In the genomic region with DNA sequence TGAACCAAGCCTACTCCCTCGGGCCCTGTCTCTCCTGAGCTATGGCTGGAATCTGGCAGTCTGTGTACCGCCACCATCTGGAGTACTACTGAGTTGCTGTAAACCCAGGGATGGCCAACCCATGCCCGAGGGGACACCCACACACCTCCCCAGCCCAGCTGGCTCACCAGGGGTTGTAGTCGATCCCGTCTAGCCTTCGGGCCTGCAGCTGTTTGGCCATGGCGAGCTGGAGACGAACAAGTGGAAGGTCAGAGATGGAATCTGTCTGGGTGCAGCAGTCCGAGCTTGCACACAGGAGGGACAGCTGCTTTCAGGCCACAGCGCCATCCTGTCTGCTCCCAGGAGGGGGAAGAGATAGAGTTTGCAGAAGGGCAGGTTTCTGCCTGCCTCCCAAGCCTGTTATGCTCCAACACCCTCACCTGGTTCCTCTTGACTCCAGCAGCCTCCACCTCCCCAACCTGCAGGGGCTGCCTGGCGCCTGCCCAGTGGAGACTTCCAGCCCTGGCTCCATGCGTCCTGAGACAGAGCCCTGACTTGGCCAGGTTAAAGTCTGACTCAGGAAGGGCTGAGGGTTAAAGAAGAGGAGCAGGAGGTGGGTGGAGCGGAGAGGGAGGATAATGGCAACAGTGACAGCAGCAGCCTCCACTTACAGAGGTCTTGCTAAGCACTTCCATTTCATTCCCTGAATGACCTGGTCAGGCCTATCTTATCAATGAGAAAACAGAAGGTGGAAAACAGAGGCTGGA, we compare ENCODE assay signal across 1 cellular context.
A peak's percentile ranks its signal among the peaks of the same experiment; 100 is the strongest.
TF ChIP-seq lines count a peak whose summit lies in the region.

No MANE protein-coding gene starts in this region.

TF ChIP-seq in HepG2, 621 proteins besides CTCF, POLR2A, EP300 and RAD21 (continued from another document and continues in another):
- TF ChIP-seq REST (IDR thresholded peaks at IDR 0.05; ENCODE audit: borderline replicate concordance in 1 of 2, low read depth in 1 of 2, low read length in 2 of 2) = no peak
- TF ChIP-seq MED1 (CRISPR knock-in tag; IDR thresholded peaks at IDR 0.05) = no peak
- no peak for TF ChIP-seq LRRFIP1 (CRISPR knock-in tag; conservative IDR thresholded peaks at IDR 0.05)
- no peak for TF ChIP-seq KLF16 (CRISPR knock-in tag; IDR thresholded peaks at IDR 0.05)
- TF ChIP-seq ARID4A (CRISPR knock-in tag; IDR thresholded peaks at IDR 0.05; ENCODE audit: borderline replicate concordance) = no peak
- TF ChIP-seq, protein P1, sequence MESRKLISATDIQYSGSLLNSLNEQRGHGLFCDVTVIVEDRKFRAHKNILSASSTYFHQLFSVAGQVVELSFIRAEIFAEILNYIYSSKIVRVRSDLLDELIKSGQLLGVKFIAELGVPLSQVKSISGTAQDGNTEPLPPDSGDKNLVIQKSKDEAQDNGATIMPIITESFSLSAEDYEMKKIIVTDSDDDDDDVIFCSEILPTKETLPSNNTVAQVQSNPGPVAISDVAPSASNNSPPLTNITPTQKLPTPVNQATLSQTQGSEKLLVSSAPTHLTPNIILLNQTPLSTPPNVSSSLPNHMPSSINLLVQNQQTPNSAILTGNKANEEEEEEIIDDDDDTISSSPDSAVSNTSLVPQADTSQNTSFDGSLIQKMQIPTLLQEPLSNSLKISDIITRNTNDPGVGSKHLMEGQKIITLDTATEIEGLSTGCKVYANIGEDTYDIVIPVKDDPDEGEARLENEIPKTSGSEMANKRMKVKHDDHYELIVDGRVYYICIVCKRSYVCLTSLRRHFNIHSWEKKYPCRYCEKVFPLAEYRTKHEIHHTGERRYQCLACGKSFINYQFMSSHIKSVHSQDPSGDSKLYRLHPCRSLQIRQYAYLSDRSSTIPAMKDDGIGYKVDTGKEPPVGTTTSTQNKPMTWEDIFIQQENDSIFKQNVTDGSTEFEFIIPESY (CRISPR knock-in tag; IDR thresholded peaks at IDR 0.05) = peak; percentile 87
- TF ChIP-seq ARNT2 (CRISPR knock-in tag; IDR thresholded peaks at IDR 0.05; ENCODE audit: low read depth) = no peak
- TF ChIP-seq ZNF263 (CRISPR knock-in tag; IDR thresholded peaks at IDR 0.05) = no peak
- TF ChIP-seq, protein P2, sequence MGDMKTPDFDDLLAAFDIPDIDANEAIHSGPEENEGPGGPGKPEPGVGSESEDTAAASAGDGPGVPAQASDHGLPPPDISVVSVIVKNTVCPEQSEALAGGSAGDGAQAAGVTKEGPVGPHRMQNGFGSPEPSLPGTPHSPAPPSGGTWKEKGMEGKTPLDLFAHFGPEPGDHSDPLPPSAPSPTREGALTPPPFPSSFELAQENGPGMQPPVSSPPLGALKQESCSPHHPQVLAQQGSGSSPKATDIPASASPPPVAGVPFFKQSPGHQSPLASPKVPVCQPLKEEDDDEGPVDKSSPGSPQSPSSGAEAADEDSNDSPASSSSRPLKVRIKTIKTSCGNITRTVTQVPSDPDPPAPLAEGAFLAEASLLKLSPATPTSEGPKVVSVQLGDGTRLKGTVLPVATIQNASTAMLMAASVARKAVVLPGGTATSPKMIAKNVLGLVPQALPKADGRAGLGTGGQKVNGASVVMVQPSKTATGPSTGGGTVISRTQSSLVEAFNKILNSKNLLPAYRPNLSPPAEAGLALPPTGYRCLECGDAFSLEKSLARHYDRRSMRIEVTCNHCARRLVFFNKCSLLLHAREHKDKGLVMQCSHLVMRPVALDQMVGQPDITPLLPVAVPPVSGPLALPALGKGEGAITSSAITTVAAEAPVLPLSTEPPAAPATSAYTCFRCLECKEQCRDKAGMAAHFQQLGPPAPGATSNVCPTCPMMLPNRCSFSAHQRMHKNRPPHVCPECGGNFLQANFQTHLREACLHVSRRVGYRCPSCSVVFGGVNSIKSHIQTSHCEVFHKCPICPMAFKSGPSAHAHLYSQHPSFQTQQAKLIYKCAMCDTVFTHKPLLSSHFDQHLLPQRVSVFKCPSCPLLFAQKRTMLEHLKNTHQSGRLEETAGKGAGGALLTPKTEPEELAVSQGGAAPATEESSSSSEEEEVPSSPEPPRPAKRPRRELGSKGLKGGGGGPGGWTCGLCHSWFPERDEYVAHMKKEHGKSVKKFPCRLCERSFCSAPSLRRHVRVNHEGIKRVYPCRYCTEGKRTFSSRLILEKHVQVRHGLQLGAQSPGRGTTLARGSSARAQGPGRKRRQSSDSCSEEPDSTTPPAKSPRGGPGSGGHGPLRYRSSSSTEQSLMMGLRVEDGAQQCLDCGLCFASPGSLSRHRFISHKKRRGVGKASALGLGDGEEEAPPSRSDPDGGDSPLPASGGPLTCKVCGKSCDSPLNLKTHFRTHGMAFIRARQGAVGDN (CRISPR knock-in tag; IDR thresholded peaks at IDR 0.05) = peak; percentile 42
- no peak for TF ChIP-seq EHMT2 (IDR thresholded peaks at IDR 0.05; ENCODE audit: borderline replicate concordance, low read depth, low read length)
- no peak for TF ChIP-seq PTBP1 (IDR thresholded peaks at IDR 0.05; ENCODE audit: low read depth, low read length, poor library complexity, severe bottlenecking)
- no peak for TF ChIP-seq DPF2 (CRISPR knock-in tag; IDR thresholded peaks at IDR 0.05; ENCODE audit: borderline replicate concordance, low read depth)
- no peak for TF ChIP-seq ZSCAN21 (CRISPR knock-in tag; IDR thresholded peaks at IDR 0.05; ENCODE audit: borderline replicate concordance)
- TF ChIP-seq CEBPB (IDR thresholded peaks at IDR 0.05; ENCODE audit: borderline replicate concordance, low read depth, low read length) = no peak
- TF ChIP-seq ATF4 (CRISPR knock-in tag; IDR thresholded peaks at IDR 0.05) = no peak
- no peak for TF ChIP-seq ZBTB38 (CRISPR knock-in tag; IDR thresholded peaks at IDR 0.05)
- no peak for TF ChIP-seq NFKBIZ (CRISPR knock-in tag; IDR thresholded peaks at IDR 0.05)
- no peak for TF ChIP-seq NCOR1 (IDR thresholded peaks at IDR 0.05; ENCODE audit: borderline replicate concordance, low read length)
- no peak for TF ChIP-seq ZNF569 (CRISPR knock-in tag; IDR thresholded peaks at IDR 0.05; ENCODE audit: borderline replicate concordance)
- TF ChIP-seq, protein P3, sequence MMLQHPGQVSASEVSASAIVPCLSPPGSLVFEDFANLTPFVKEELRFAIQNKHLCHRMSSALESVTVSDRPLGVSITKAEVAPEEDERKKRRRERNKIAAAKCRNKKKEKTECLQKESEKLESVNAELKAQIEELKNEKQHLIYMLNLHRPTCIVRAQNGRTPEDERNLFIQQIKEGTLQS (CRISPR knock-in tag; IDR thresholded peaks at IDR 0.05) = no peak
- no peak for TF ChIP-seq ZNF75D (CRISPR knock-in tag; IDR thresholded peaks at IDR 0.05; ENCODE audit: borderline replicate concordance)
- no peak for TF ChIP-seq ZBTB7B (CRISPR knock-in tag; IDR thresholded peaks at IDR 0.05)
- no peak for TF ChIP-seq SMARCC2 (IDR thresholded peaks at IDR 0.05)
- TF ChIP-seq PATZ1 (CRISPR knock-in tag; IDR thresholded peaks at IDR 0.05) = no peak
- TF ChIP-seq, protein P4, sequence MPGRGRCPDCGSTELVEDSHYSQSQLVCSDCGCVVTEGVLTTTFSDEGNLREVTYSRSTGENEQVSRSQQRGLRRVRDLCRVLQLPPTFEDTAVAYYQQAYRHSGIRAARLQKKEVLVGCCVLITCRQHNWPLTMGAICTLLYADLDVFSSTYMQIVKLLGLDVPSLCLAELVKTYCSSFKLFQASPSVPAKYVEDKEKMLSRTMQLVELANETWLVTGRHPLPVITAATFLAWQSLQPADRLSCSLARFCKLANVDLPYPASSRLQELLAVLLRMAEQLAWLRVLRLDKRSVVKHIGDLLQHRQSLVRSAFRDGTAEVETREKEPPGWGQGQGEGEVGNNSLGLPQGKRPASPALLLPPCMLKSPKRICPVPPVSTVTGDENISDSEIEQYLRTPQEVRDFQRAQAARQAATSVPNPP (CRISPR knock-in tag; IDR thresholded peaks at IDR 0.05) = no peak
